ENCODE assay signal across 25 cellular contexts in the genomic region with DNA sequence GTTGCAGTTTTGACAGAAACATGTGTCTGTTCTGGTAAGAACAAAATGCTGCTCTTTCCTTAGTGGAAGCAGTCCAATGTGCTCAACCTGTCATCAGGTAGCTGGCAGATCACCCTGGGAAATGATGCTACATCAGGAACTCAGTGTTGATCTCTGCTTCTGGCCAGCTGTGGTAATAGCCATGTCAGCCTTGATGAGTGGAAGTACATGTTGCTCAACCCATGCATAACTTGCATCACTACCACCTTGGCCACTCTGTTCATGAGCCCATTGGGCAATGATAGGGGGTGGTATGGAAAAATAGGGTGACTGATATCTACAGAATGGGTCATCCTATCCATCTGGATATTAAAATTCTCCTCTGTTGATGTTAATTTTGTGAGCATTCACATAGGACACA.
"Had no signal": no experiment of that assay in that cellular context is flagged by ENCODE, and none has a peak within 500 bp of the region (broad histone marks: within the 10 kb centered on the region; RNA-seq: fewer than 3 reads in every experiment).

No MANE protein-coding gene starts in this region.

- DNase-seq: activated CD4-positive, alpha-beta T cell treated with anti-CD3 and anti-CD28 coated beads for 4 hours; activated CD4-positive, alpha-beta T cell treated with anti-CD3 and anti-CD28 coated beads, Interleukin-2, amount 50 U/mL, for 48 hours; activated CD8-positive, alpha-beta memory T cell treated with anti-CD3 and anti-CD28 coated beads for 24 hours; activated effector memory CD4-positive, alpha-beta T cell treated with Interleukin-2 at 50 U/mL for 16 hours; activated naive CD4-positive, alpha-beta T cell treated with Interleukin-2 at 50 U/mL for 16 hours; adrenal gland; brain microvascular endothelial cell; dermis blood vessel endothelial cell; effector CD4-positive, alpha-beta T cell; esophagus squamous epithelium; foreskin melanocyte; heart right ventricle; midbrain; naive thymus-derived CD4-positive, alpha-beta T cell; ovary; retina; sigmoid colon; stimulated activated CD4-positive, alpha-beta T cell treated with anti-CD3 and anti-CD28 coated beads, Interleukin-15, amount 100 ng/mL, for 24 hours; stimulated activated CD4-positive, alpha-beta T cell treated with anti-CD3 and anti-CD28 coated beads, Interleukin-2, amount 100 ng/mL, for 24 hours; stimulated activated naive CD4-positive, alpha-beta T cell treated with Interleukin-2 at 50 U/mL for 16 hours; T-helper 1 cell; testis; transverse colon had no signal

- H3K9me3 ChIP-seq: adrenal gland, ascending aorta, esophagus squamous epithelium, heart right ventricle, ovary, sigmoid colon, testis, transverse colon had no signal

- H3K36me3 ChIP-seq: adrenal gland, ascending aorta, brain microvascular endothelial cell, esophagus squamous epithelium, heart right ventricle, ovary, sigmoid colon, transverse colon had no signal

- H3K4me3 ChIP-seq: adrenal gland, ascending aorta, esophagus squamous epithelium, heart right ventricle, ovary, sigmoid colon, testis, transverse colon had no signal

- ATAC-seq: heart right ventricle; naive thymus-derived CD4-positive, alpha-beta T cell had no signal

- H3K27me3 ChIP-seq: adrenal gland, ascending aorta, brain microvascular endothelial cell, esophagus squamous epithelium, heart right ventricle, ovary, sigmoid colon, testis, transverse colon had no signal

- H3K4me1 ChIP-seq: adrenal gland, ascending aorta, esophagus squamous epithelium, heart right ventricle, sigmoid colon, testis, transverse colon had no signal

- H3K27ac ChIP-seq: adrenal gland, ascending aorta, brain microvascular endothelial cell, epithelial cell of prostate, esophagus squamous epithelium, heart right ventricle, ovary, sigmoid colon, testis, transverse colon had no signal
